2 cellular contexts compared by ENCODE assay signal in the genomic region with DNA sequence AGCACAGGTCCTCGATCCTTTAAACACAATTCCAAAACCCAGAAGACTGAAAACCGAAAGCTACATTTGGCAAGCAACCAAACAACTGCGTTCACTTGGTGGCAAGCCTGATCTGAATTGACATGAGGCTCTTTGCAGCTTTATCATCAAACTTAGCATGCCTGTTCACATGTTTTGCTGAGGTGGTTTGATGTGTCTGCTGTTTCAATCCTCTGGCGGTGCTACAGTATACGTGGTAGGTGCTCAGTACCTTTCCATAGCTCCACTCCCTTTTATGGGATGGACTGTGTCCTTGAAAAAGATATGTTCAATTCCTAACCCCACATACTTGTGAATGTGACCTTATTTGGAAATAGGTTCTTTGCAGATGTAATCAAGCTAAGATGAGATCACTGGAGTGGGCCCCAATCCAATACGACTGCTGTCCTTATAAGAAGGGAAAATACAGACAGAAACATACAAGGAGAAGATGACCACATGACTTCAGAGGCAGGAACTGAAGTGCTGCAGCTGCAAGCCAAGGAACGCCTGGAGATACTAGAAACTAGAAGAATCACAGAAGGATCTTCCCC.
TF ChIP-seq lines count a peak whose summit lies in the region.

No MANE protein-coding gene starts in this region.

TF ChIP-seq in SK-N-SH treated with all-trans-retinoic acid at 6 μM for 48 hours, 23 proteins besides CTCF, POLR2A, EP300 and RAD21:
- TF ChIP-seq, protein P1, sequence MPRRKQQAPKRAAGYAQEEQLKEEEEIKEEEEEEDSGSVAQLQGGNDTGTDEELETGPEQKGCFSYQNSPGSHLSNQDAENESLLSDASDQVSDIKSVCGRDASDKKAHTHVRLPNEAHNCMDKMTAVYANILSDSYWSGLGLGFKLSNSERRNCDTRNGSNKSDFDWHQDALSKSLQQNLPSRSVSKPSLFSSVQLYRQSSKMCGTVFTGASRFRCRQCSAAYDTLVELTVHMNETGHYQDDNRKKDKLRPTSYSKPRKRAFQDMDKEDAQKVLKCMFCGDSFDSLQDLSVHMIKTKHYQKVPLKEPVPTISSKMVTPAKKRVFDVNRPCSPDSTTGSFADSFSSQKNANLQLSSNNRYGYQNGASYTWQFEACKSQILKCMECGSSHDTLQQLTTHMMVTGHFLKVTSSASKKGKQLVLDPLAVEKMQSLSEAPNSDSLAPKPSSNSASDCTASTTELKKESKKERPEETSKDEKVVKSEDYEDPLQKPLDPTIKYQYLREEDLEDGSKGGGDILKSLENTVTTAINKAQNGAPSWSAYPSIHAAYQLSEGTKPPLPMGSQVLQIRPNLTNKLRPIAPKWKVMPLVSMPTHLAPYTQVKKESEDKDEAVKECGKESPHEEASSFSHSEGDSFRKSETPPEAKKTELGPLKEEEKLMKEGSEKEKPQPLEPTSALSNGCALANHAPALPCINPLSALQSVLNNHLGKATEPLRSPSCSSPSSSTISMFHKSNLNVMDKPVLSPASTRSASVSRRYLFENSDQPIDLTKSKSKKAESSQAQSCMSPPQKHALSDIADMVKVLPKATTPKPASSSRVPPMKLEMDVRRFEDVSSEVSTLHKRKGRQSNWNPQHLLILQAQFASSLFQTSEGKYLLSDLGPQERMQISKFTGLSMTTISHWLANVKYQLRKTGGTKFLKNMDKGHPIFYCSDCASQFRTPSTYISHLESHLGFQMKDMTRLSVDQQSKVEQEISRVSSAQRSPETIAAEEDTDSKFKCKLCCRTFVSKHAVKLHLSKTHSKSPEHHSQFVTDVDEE (CRISPR knock-in tag; IDR thresholded peaks at IDR 0.05) = no peak
- no peak for TF ChIP-seq ZNF8 (CRISPR knock-in tag; IDR thresholded peaks at IDR 0.05)
- TF ChIP-seq, protein P2, sequence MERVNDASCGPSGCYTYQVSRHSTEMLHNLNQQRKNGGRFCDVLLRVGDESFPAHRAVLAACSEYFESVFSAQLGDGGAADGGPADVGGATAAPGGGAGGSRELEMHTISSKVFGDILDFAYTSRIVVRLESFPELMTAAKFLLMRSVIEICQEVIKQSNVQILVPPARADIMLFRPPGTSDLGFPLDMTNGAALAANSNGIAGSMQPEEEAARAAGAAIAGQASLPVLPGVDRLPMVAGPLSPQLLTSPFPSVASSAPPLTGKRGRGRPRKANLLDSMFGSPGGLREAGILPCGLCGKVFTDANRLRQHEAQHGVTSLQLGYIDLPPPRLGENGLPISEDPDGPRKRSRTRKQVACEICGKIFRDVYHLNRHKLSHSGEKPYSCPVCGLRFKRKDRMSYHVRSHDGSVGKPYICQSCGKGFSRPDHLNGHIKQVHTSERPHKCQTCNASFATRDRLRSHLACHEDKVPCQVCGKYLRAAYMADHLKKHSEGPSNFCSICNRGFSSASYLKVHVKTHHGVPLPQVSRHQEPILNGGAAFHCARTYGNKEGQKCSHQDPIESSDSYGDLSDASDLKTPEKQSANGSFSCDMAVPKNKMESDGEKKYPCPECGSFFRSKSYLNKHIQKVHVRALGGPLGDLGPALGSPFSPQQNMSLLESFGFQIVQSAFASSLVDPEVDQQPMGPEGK (CRISPR knock-in tag; IDR thresholded peaks at IDR 0.05; ENCODE audit: borderline replicate concordance) = no peak
- TF ChIP-seq ISL1 (CRISPR knock-in tag; IDR thresholded peaks at IDR 0.05) = no peak
- TF ChIP-seq, protein P3, sequence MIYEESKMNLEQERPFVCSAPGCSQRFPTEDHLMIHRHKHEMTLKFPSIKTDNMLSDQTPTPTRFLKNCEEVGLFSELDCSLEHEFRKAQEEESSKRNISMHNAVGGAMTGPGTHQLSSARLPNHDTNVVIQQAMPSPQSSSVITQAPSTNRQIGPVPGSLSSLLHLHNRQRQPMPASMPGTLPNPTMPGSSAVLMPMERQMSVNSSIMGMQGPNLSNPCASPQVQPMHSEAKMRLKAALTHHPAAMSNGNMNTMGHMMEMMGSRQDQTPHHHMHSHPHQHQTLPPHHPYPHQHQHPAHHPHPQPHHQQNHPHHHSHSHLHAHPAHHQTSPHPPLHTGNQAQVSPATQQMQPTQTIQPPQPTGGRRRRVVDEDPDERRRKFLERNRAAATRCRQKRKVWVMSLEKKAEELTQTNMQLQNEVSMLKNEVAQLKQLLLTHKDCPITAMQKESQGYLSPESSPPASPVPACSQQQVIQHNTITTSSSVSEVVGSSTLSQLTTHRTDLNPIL (CRISPR knock-in tag; IDR thresholded peaks at IDR 0.05; ENCODE audit: low read depth) = no peak
TF ChIP-seq in SK-N-SH treated with all-trans-retinoic acid at 6 μM for 48 hours: peak in this region for 0.

TF ChIP-seq in SK-N-SH, 30 proteins besides CTCF, POLR2A, EP300 and RAD21 (continued from another document):
- TF ChIP-seq, protein P4, sequence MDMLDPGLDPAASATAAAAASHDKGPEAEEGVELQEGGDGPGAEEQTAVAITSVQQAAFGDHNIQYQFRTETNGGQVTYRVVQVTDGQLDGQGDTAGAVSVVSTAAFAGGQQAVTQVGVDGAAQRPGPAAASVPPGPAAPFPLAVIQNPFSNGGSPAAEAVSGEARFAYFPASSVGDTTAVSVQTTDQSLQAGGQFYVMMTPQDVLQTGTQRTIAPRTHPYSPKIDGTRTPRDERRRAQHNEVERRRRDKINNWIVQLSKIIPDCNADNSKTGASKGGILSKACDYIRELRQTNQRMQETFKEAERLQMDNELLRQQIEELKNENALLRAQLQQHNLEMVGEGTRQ (IDR thresholded peaks at IDR 0.05; ENCODE audit: borderline replicate concordance, low read depth, low read length) = no peak
